In the genomic region with DNA sequence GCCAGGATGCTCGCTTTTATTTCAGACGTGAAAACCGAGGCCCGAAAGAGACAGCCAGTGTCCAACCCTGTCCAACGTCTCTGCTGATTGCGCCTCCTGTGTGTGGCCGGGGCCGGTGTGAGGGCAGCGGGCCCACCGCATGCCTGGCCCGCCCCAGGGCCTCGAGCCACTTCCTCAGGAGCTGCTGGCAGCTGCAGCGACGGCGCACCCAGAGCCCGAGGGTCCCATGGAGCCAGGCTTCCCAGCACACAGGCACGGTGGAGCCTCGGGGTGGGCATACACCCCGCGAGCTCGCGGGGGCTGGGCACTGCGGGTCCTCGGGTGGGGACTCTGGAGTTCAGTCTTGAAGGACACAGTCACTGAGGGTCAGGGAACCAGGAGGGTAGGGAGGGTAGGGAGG, we compare ENCODE assay signal across 7 cellular contexts.
DNase-seq lines count a peak whose midpoint lies in the region; ATAC-seq, FAIRE-seq and TF ChIP-seq lines count a peak whose summit lies in the region.
"Not testable (repeated sequence)": the region's sequence is repeated elsewhere in the genome, so short reads cannot be mapped to it uniquely, and the experiment has no call there.

No MANE protein-coding gene starts in this region.

- H3K4me3 Mint-ChIP-seq in CD14-positive monocyte, GM23338, endodermal cell, neural progenitor cell: not testable (repeated sequence)

- not testable (repeated sequence) for H3K36me3 ChIP-seq in GM23338 (ENCODE audit: insufficient read depth); SK-N-SH (replicated peaks in 1 of 2; ENCODE audit: control insufficient read depth in 1 of 2, insufficient read depth in 2 of 2, low read length in 1 of 2); endodermal cell (ENCODE audit: control insufficient read depth, insufficient read depth, low read length); neural progenitor cell

- H3K27me3 ChIP-seq in GM23338 (ENCODE audit: insufficient read depth); SK-N-SH (ENCODE audit: insufficient read depth); endodermal cell (ENCODE audit: control insufficient read depth, insufficient read depth, low read length, poor library complexity, severe bottlenecking); neural progenitor cell: not testable (repeated sequence)

- H3K36me3 Mint-ChIP-seq in CD14-positive monocyte; GM23338 (ENCODE audit: low read depth); endodermal cell (ENCODE audit: low read depth); neural progenitor cell: not testable (repeated sequence)

- not testable (repeated sequence) for H3K9ac ChIP-seq in SK-N-SH; endodermal cell (ENCODE audit: extremely low read depth, low read length, poor library complexity, severe bottlenecking); neural progenitor cell

- not testable (repeated sequence) for H2AFZ ChIP-seq in GM23338; SK-N-SH (ENCODE audit: low read depth); neural progenitor cell (replicated peaks)

- not testable (repeated sequence) for H3K9me3 Mint-ChIP-seq in CD14-positive monocyte, GM23338, endodermal cell, neural progenitor cell

- not testable (repeated sequence) for FAIRE-seq in urothelium cell line (lab: Jason Lieb, UNC)

- not testable (repeated sequence) for H4K20me1 ChIP-seq in GM23338 (replicated peaks; ENCODE audit: insufficient read depth); SK-N-SH (ENCODE audit: insufficient read depth); neural progenitor cell (ENCODE audit: low read depth)

- DNase-seq in CD14-positive monocyte (ENCODE audit: low spot score): peak; percentile 43
- DNase-seq in GM23338 (ENCODE audit: low spot score): peak; percentile 3
- DNase-seq in SK-N-SH: peak; percentile 7
- peak; percentile 49 for DNase-seq in endodermal cell
- peak; percentile 29 for DNase-seq in left ventricle myocardium superior
- DNase-seq in neural progenitor cell (ENCODE audit: low spot score): peak; percentile 2
- peak; percentile 0 for DNase-seq in urothelium cell line (ENCODE audit: low spot score)

- H3K4me1 Mint-ChIP-seq in CD14-positive monocyte, GM23338, endodermal cell: not testable (repeated sequence)
- H3K4me1 Mint-ChIP-seq in neural progenitor cell: peaks cover 11% of the 10 kb centered on the region

- POLR2A ChIA-PET in SK-N-SH (lab: Yijun Ruan, JAX): not testable (repeated sequence)

- TF ChIP-seq CTCF in CD14-positive monocyte (IDR thresholded peaks at IDR 0.05); GM23338 (conservative IDR thresholded peaks at IDR 0.05; ENCODE audit: low read depth in 2 of 2); SK-N-SH (IDR thresholded peaks at IDR 0.05); endodermal cell (conservative IDR thresholded peaks at IDR 0.05); neural progenitor cell (IDR thresholded peaks at IDR 0.05): not testable (repeated sequence)

- H3F3A ChIP-seq in GM23338 (replicated peaks; ENCODE audit: low read depth); SK-N-SH (replicated peaks; ENCODE audit: insufficient read depth); neural progenitor cell (ENCODE audit: low read depth): not testable (repeated sequence)

- not testable (repeated sequence) for TF ChIP-seq EP300 in SK-N-SH (IDR thresholded peaks at IDR 0.05; ENCODE audit: borderline replicate concordance in 1 of 2, low read depth in 1 of 2, low read length in 1 of 2)

- not testable (repeated sequence) for H3K79me2 ChIP-seq in GM23338 (replicated peaks; ENCODE audit: insufficient read depth); SK-N-SH (ENCODE audit: insufficient read depth); neural progenitor cell (ENCODE audit: low read depth)

- not testable (repeated sequence) for H3K27ac Mint-ChIP-seq in CD14-positive monocyte, GM23338, endodermal cell, neural progenitor cell

- ATAC-seq in GM23338, left ventricle myocardium superior: not testable (repeated sequence)

- not testable (repeated sequence) for H3K4me3 ChIP-seq in GM23338; SK-N-SH (ENCODE audit: low read depth in 2 of 2, low read length in 1 of 2); endodermal cell (ENCODE audit: low read length); neural progenitor cell

- not testable (repeated sequence) for TF ChIP-seq RAD21 in SK-N-SH (IDR thresholded peaks at IDR 0.05; ENCODE audit: low read length)

- H3K9me3 ChIP-seq in SK-N-SH; endodermal cell (ENCODE audit: control insufficient read depth, low read length); neural progenitor cell (ENCODE audit: low read depth): not testable (repeated sequence)

- 84% methylated on average over 8 of the region's 24 CpGs for WGBS in SK-N-SH (ENCODE audit: low lambda C conversion rate)
- 89 to 91% methylated on average over 3 to 18 of the region's 24 CpGs for WGBS in endodermal cell (ENCODE audit: insufficient coverage in 1 of 2, insufficient read length in 1 of 2), 2 experiments

- H3K9me2 ChIP-seq in GM23338 (ENCODE audit: insufficient read depth); SK-N-SH: not testable (repeated sequence)

- CTCF ChIA-PET in SK-N-SH (lab: Yijun Ruan, JAX): interaction anchor here (0.6 kb wide), 1 partner anchor 1214 kb away, joined by 3 read pairs; no protein-coding TSS in a partner anchor

- intact Hi-C loops in CD14-positive monocyte (cut with micrococcal nuclease); left ventricle myocardium superior (cut with micrococcal nuclease): not testable (repeated sequence)

- not testable (repeated sequence) for H3K27ac ChIP-seq in GM23338 (ENCODE audit: low read depth); SK-N-SH (ENCODE audit: low read depth in 2 of 2, low read length in 1 of 2); endodermal cell (ENCODE audit: low read depth, low read length); neural progenitor cell

- H3K4me1 ChIP-seq in GM23338 (ENCODE audit: insufficient read depth); SK-N-SH (ENCODE audit: control insufficient read depth in 1 of 2, insufficient read depth in 2 of 2, low read depth in 1 of 2, low read length in 1 of 2); endodermal cell (ENCODE audit: control insufficient read depth, insufficient read depth, low read length); neural progenitor cell: not testable (repeated sequence)

- H3K27me3 Mint-ChIP-seq in CD14-positive monocyte (ENCODE audit: low read depth in 3 of 3); GM23338 (ENCODE audit: insufficient read depth, low read depth, poor library complexity); endodermal cell (ENCODE audit: insufficient read depth); neural progenitor cell (ENCODE audit: insufficient read depth, low read depth): not testable (repeated sequence)

- H3K4me2 ChIP-seq in GM23338, SK-N-SH, neural progenitor cell: not testable (repeated sequence)
